Comparison of ENCODE assay signal across 19 cellular contexts in the genomic region with DNA sequence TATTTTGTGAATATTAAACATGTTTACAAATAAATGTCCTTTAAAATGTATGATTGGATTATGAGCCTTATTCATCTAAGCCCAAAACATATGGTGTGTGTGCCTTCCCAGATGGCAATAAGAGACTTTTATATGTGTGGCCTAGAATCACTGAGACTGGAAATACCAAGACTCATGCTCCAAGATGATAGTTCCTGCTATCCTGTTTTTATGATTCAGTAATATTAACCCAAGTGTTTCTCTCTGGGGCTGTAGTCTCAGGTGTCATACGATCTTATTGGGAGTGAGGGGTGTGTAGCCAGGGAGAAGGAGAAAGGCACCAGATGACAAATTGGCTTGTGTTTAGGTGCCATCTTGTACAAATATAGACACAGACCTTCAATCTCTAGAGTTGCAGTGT.
DNase-seq lines count a peak whose midpoint lies in the region; ATAC-seq, FAIRE-seq and TF ChIP-seq lines count a peak whose summit lies in the region.
"Had no signal": no experiment of that assay in that cellular context is flagged by ENCODE, and none has a peak within 500 bp of the region (broad histone marks: within the 10 kb centered on the region; RNA-seq: fewer than 3 reads in every experiment).

No MANE protein-coding gene starts in this region.

- H3K4me2 ChIP-seq in IMR-90 (ENCODE audit: low read depth, low read length) (no peak overlapping the region), GM12878 (ENCODE audit: control insufficient read depth, insufficient read depth) (no peak overlapping the region), neural progenitor cell (no peak overlapping the region)

- H3K14ac ChIP-seq in IMR-90 (replicated peaks; ENCODE audit: low read depth, low read length): peak overlapping the region; percentile 65; the same call in 1 of the 2 replicates

- intact Hi-C loops in IMR-90 (cut with micrococcal nuclease) (no loop called here), GM12878 (cut with micrococcal nuclease; ENCODE audit: unreplicated experiment) (no loop called here), left lung (cut with DNase I) (no loop called here)

- TF ChIP-seq CTCF in IMR-90 (conservative IDR thresholded peaks at IDR 0.05; ENCODE audit: low read depth, low read length) (no peak), GM12878 (IDR thresholded peaks at IDR 0.05 in 2 of 3, conservative IDR thresholded peaks at IDR 0.05 in 1 of 3; ENCODE audit: control insufficient read depth in 2 of 3, extremely low read depth in 1 of 3, insufficient read depth in 1 of 3, low read depth in 3 of 3, low read length in 3 of 3) (no peak), neural progenitor cell (IDR thresholded peaks at IDR 0.05) (no peak), left lung (IDR thresholded peaks at IDR 0.05) (no peak)

- H3K4me3 ChIP-seq in IMR-90 (ENCODE audit: insufficient read depth, low read depth, low read length): no peak overlapping the region
- no peak overlapping the region for H3K4me3 ChIP-seq in GM12878
- no peak overlapping the region for H3K4me3 ChIP-seq in neural progenitor cell
- no peak overlapping the region for H3K4me3 ChIP-seq in left lung
- H3K4me3 ChIP-seq: breast epithelium, dorsolateral prefrontal cortex, thyroid gland had no signal

- H3K36me3 ChIP-seq in IMR-90 (ENCODE audit: control insufficient read depth, insufficient read depth, low read length) (peaks cover 32% of the 10 kb centered on the region), GM12878 (ENCODE audit: control insufficient read depth in 2 of 2, insufficient read depth in 2 of 2, low read length in 1 of 2) (peaks cover 0 to 9% of the 10 kb centered on the region in 2 experiments; a peak in 2 of 4 replicates), neural progenitor cell (peaks cover 8% of the 10 kb centered on the region), left lung (no peaks in the 10 kb centered on the region)
- H3K36me3 ChIP-seq: breast epithelium, thyroid gland had no signal

- no peak overlapping the region for H2AK9ac ChIP-seq in IMR-90 (replicated peaks; ENCODE audit: low read depth, low read length, poor library complexity)

- H3K9ac ChIP-seq in IMR-90 (ENCODE audit: low read depth, low read length) (no peak overlapping the region), GM12878 (ENCODE audit: control insufficient read depth, insufficient read depth, low read length) (no peak overlapping the region; the same call in 1 of the 2 replicates), neural progenitor cell (no peak overlapping the region)
- H3K9ac ChIP-seq: parathyroid adenoma had no signal

- POLR2A ChIA-PET in IMR-90 (lab: Charles Lee; ENCODE audit: unreplicated experiment) (interaction anchor here (1.0 kb wide), 2 partner anchors 17 to 28 kb away, joined by 3 to 5 read pairs; no protein-coding TSS in a partner anchor), GM12878 (lab: Charles Lee) (no interaction called here)

- BruUV-seq in IMR-90 (replicated peaks; lab: Mats Ljungman, UMichigan) (no TSS peak), GM12878 (replicated peaks; lab: Mats Ljungman, UMichigan) (no TSS peak)

- H4K91ac ChIP-seq in IMR-90 (ENCODE audit: insufficient read depth, low read depth, low read length): no peak overlapping the region

- H2BK120ac ChIP-seq in IMR-90 (ENCODE audit: low read depth, low read length): peak overlapping the region; percentile 56; the same call in 1 of the 2 replicates

- peak overlapping the region; percentile 42; the same call in 1 of the 2 replicates for H2AK5ac ChIP-seq in IMR-90 (ENCODE audit: low read depth, low read length)

- peaks cover 28% of the 10 kb centered on the region for H3K4me1 Mint-ChIP-seq in neural progenitor cell

- no peak for TF ChIP-seq RAD21 in IMR-90 (IDR thresholded peaks at IDR 0.05; ENCODE audit: low read length)
- TF ChIP-seq RAD21 in GM12878 (IDR thresholded peaks at IDR 0.05; ENCODE audit: insufficient read depth, low read depth, low read length): no peak

- peak overlapping the region; percentile 86 for H3K18ac ChIP-seq in IMR-90 (ENCODE audit: low read depth, low read length)

- H3K4ac ChIP-seq in IMR-90 (ENCODE audit: low read depth, low read length): peak overlapping the region; percentile 44; the same call in 1 of the 2 replicates

- H4K20me1 ChIP-seq in IMR-90 (ENCODE audit: insufficient read depth, low read length) (no peaks in the 10 kb centered on the region), GM12878 (ENCODE audit: control insufficient read depth, insufficient read depth) (no peaks in the 10 kb centered on the region), neural progenitor cell (ENCODE audit: low read depth) (no peaks in the 10 kb centered on the region)

- FAIRE-seq in GM12878 (lab: Jason Lieb, UNC): no peak

- no peak for TF ChIP-seq EP300 in GM12878 (IDR thresholded peaks at IDR 0.05; ENCODE audit: borderline replicate concordance in 1 of 2, control insufficient read depth in 1 of 2, low read depth in 2 of 2, low read length in 2 of 2)

- DNase-seq in IMR-90: no peak
- peak; percentile 84 for DNase-seq in NCI-H2171 treated with DMSO at 0.1 percent for 48 hours (lab: John Stamatoyannopoulos, UW)
- no peak for DNase-seq in GM12878 (ENCODE audit: low read depth, low spot score)
- no peak for DNase-seq in neural progenitor cell (ENCODE audit: low spot score)
- DNase-seq in SW 1271 (lab: John Stamatoyannopoulos, UW): no peak
- DNase-seq in HUDEP-2 (lab: John Stamatoyannopoulos, UW; ENCODE audit: unreplicated experiment in 76 of 76): no peak
- no peak for DNase-seq in HuH-7.5 (ENCODE audit: low spot score)
- DNase-seq in left lung: no peak
- DNase-seq: activated CD4-positive, alpha-beta memory T cell treated with anti-CD3 and anti-CD28 coated beads for 36 hours; activated T-cell treated with anti-CD3 and anti-CD28 coated beads, Interleukin-2, amount 50 U/mL, for 4 hours; DMS79; dorsolateral prefrontal cortex; left colon; thyroid gland had no signal

- H3K27ac ChIP-seq in IMR-90 (ENCODE audit: insufficient read depth, low read length) (peak overlapping the region; percentile 90; the same call in 1 of the 2 replicates), GM12878 (ENCODE audit: control insufficient read depth, insufficient read depth) (0 out of 2 replicates have a peak overlapping the region, but pooled peaks have one; percentile 12), neural progenitor cell (no peak overlapping the region), left lung (no peak overlapping the region)
- H3K27ac ChIP-seq: breast epithelium, parathyroid adenoma, thyroid gland had no signal

- peak overlapping the region; percentile 88; the same call in 1 of the 2 replicates for H4K5ac ChIP-seq in IMR-90 (ENCODE audit: low read depth, low read length)

- H3F3A ChIP-seq in neural progenitor cell (ENCODE audit: low read depth): no peaks in the 10 kb centered on the region

- SMC1A ChIA-PET in GM12878 (lab: Charles Lee; ENCODE audit: uncharacterized antibody, unreplicated experiment): no interaction called here

- H3K27me3 ChIP-seq in IMR-90 (ENCODE audit: control insufficient read depth, insufficient read depth, low read length) (no peaks in the 10 kb centered on the region), GM12878 (replicated peaks in 1 of 2; ENCODE audit: control insufficient read depth in 2 of 2, insufficient read depth in 2 of 2, low read length in 1 of 2) (no peaks in the 10 kb centered on the region), neural progenitor cell (no peaks in the 10 kb centered on the region), left lung (no peaks in the 10 kb centered on the region)
- H3K27me3 ChIP-seq: breast epithelium, dorsolateral prefrontal cortex, thyroid gland had no signal

- H3K79me1 ChIP-seq in IMR-90 (ENCODE audit: low read depth in 1 of 2, low read length in 2 of 2): peaks cover 18 to 46% of the 10 kb centered on the region in 2 experiments

- H3K56ac ChIP-seq in IMR-90 (ENCODE audit: extremely low read depth, insufficient read depth, low read length): peak overlapping the region; percentile 58; the same call in 1 of the 2 replicates

- peaks cover 22% of the 10 kb centered on the region for H3K4me1 ChIP-seq in IMR-90 (ENCODE audit: control insufficient read depth, insufficient read depth, low read length)
- peaks cover 23% of the 10 kb centered on the region for H3K4me1 ChIP-seq in GM12878 (ENCODE audit: control insufficient read depth, insufficient read depth, low read length)
- peaks cover 13% of the 10 kb centered on the region for H3K4me1 ChIP-seq in neural progenitor cell
- H3K4me1 ChIP-seq in left lung: peaks cover 0 to 6% of the 10 kb centered on the region in 2 donors
- H3K4me1 ChIP-seq: parathyroid adenoma, thyroid gland had no signal

- H3K27ac Mint-ChIP-seq in neural progenitor cell: peak overlapping the region; percentile 46
- H3K27ac Mint-ChIP-seq: activated CD4-positive, alpha-beta memory T cell treated with anti-CD3 and anti-CD28 coated beads for 36 hours; activated naive CD4-positive, alpha-beta T cell treated with anti-CD3 and anti-CD28 coated beads, Interleukin-2, amount 50 U/mL, for 72 hours; IgD-negative memory B cell; stimulated activated memory B cell treated with anti-CD40 and anti-IgM and Interleukin-4, amounts not matched to agents 10 μg/mL and 1 μg/mL and 100 μg/mL, for 72 hours had no signal

- H3K9me1 ChIP-seq in IMR-90 (ENCODE audit: insufficient read depth, low read length): peaks cover 22% of the 10 kb centered on the region

- H3K23ac ChIP-seq in IMR-90 (ENCODE audit: low read depth, low read length): peak overlapping the region; percentile 3; the same call in 1 of the 2 replicates

- peaks cover 7% of the 10 kb centered on the region for H3K79me2 ChIP-seq in GM12878 (ENCODE audit: control insufficient read depth, insufficient read depth, low read length)
- H3K79me2 ChIP-seq in neural progenitor cell (ENCODE audit: low read depth): no peaks in the 10 kb centered on the region
- H3K79me2 ChIP-seq: parathyroid adenoma had no signal

- in situ Hi-C loops in IMR-90 (cut with MboI; ENCODE audit: low sequenced_read_pairs): no loop called here
- in situ Hi-C loops in GM12878 (cut with MboI): no loop called here

- dilution Hi-C loops in IMR-90 (cut with HindIII; ENCODE audit: low sequenced_read_pairs, unreplicated experiment): no loop called here

- WGBS in IMR-90 (ENCODE audit: extremely low coverage in 2 of 2, insufficient read length in 1 of 2), 2 experiments: no CpG with 5 or more reads among the region's 1 CpG
- WGBS in GM12878 (ENCODE audit: insufficient coverage, insufficient replicate concordance, low lambda C conversion rate, missing lambda C conversion rate): 50% methylated on average over 1 of the region's 1 CpG

- H2BK20ac ChIP-seq in IMR-90 (ENCODE audit: low read depth, low read length): peak overlapping the region; percentile 75

- peaks cover 32% of the 10 kb centered on the region for H3K36me3 Mint-ChIP-seq in neural progenitor cell
- H3K36me3 Mint-ChIP-seq: activated CD4-positive, alpha-beta memory T cell treated with anti-CD3 and anti-CD28 coated beads for 36 hours; activated naive CD4-positive, alpha-beta T cell treated with anti-CD3 and anti-CD28 coated beads, Interleukin-2, amount 50 U/mL, for 72 hours; stimulated activated memory B cell treated with anti-CD40 and anti-IgM and Interleukin-4, amounts not matched to agents 10 μg/mL and 1 μg/mL and 100 μg/mL, for 72 hours had no signal

- H4K8ac ChIP-seq in IMR-90 (ENCODE audit: low read depth in 2 of 2, low read length in 2 of 2): peak overlapping the region in 1 of 2 experiments; percentile 54; a peak in 2 of 4 replicates

- TF ChIP-seq POLR2A in IMR-90 (IDR thresholded peaks at IDR 0.05; ENCODE audit: low read depth, low read length): no peak
- no peak for TF ChIP-seq POLR2A in GM12878 (IDR thresholded peaks at IDR 0.05; ENCODE audit: low read depth, low read length)

- peaks cover 4% of the 10 kb centered on the region for H3K27me3 Mint-ChIP-seq in neural progenitor cell (ENCODE audit: insufficient read depth, low read depth)

- H3K4me3 Mint-ChIP-seq in neural progenitor cell: no peak overlapping the region
- H3K4me3 Mint-ChIP-seq: activated CD4-positive, alpha-beta memory T cell treated with anti-CD3 and anti-CD28 coated beads for 36 hours; activated T-cell treated with anti-CD3 and anti-CD28 coated beads, Interleukin-2, amount 50 U/mL, for 4 hours; IgD-negative memory B cell; stimulated activated memory B cell treated with anti-CD40 and anti-IgM and Interleukin-4, amounts not matched to agents 10 μg/mL and 1 μg/mL and 100 μg/mL, for 72 hours had no signal

- peaks cover 9% of the 10 kb centered on the region for H3K9me3 Mint-ChIP-seq in neural progenitor cell
- H3K9me3 Mint-ChIP-seq: activated CD4-positive, alpha-beta memory T cell treated with anti-CD3 and anti-CD28 coated beads for 36 hours; activated naive CD4-positive, alpha-beta T cell treated with anti-CD3 and anti-CD28 coated beads, Interleukin-2, amount 50 U/mL, for 72 hours; activated T-cell treated with anti-CD3 and anti-CD28 coated beads, Interleukin-2, amount 50 U/mL, for 4 hours had no signal

- CTCF ChIA-PET in IMR-90 (lab: Yijun Ruan, JAX) (no interaction called here), GM12878 (lab: Yijun Ruan, JAX) (no interaction called here)

- ATAC-seq in IMR-90 (ENCODE audit: low read depth) (peak; percentile 12; the same call in 1 of the 2 replicates), GM12878 (no peak), left lung (no peak)
- ATAC-seq: activated naive CD4-positive, alpha-beta T cell treated with anti-CD3 and anti-CD28 coated beads, Interleukin-2, amount 50 U/mL, for 72 hours; activated T-cell treated with anti-CD3 and anti-CD28 coated beads, Interleukin-2, amount 50 U/mL, for 4 hours; left colon had no signal

- peak overlapping the region; percentile 86 for H2BK5ac ChIP-seq in IMR-90 (ENCODE audit: low read depth, low read length, poor library complexity, severe bottlenecking)

- RAD21 ChIA-PET in GM12878 (lab: Charles Lee; ENCODE audit: unreplicated experiment): interaction anchor here (0.6 to 0.8 kb wide), 2 partner anchors 7 to 86 kb away, joined by 3 read pairs; partner anchors contain the start of gene TNFRSF19

- H2AFZ ChIP-seq in IMR-90 (replicated peaks; ENCODE audit: low read length, poor library complexity): no peak overlapping the region
- no peak overlapping the region for H2AFZ ChIP-seq in GM12878 (ENCODE audit: control insufficient read depth, low read depth, low read length)
- H2AFZ ChIP-seq in neural progenitor cell (replicated peaks): no peak overlapping the region
- H2AFZ ChIP-seq: parathyroid adenoma had no signal

- H3K9me3 ChIP-seq in IMR-90 (ENCODE audit: control insufficient read depth, insufficient read depth, low read length): 0 out of 2 replicates have a peak, but pooled peaks cover 1% of the 10 kb centered on the region
- H3K9me3 ChIP-seq in GM12878 (replicated peaks; ENCODE audit: control insufficient read depth, insufficient read depth, low read length): peaks cover 7% of the 10 kb centered on the region; the same call in 2 of the 3 replicates
- no peaks in the 10 kb centered on the region for H3K9me3 ChIP-seq in neural progenitor cell (ENCODE audit: low read depth)
- H3K9me3 ChIP-seq in left lung: no peaks in the 10 kb centered on the region
- H3K9me3 ChIP-seq: breast epithelium, thyroid gland had no signal

- H2BK15ac ChIP-seq in IMR-90 (ENCODE audit: low read depth, low read length): peak overlapping the region; percentile 18; the same call in 1 of the 3 replicates

Comparison
In these comparisons a context has a peak if more than half of its experiments do, and no peak if none do; other contexts are left out.
1. H3K27ac ChIP-seq: peak in IMR-90 (single experiment) and GM12878 (single experiment); none in neural progenitor cell (single experiment) and left lung (0 of 2).